11 cellular contexts compared by ENCODE assay signal in the genomic region with DNA sequence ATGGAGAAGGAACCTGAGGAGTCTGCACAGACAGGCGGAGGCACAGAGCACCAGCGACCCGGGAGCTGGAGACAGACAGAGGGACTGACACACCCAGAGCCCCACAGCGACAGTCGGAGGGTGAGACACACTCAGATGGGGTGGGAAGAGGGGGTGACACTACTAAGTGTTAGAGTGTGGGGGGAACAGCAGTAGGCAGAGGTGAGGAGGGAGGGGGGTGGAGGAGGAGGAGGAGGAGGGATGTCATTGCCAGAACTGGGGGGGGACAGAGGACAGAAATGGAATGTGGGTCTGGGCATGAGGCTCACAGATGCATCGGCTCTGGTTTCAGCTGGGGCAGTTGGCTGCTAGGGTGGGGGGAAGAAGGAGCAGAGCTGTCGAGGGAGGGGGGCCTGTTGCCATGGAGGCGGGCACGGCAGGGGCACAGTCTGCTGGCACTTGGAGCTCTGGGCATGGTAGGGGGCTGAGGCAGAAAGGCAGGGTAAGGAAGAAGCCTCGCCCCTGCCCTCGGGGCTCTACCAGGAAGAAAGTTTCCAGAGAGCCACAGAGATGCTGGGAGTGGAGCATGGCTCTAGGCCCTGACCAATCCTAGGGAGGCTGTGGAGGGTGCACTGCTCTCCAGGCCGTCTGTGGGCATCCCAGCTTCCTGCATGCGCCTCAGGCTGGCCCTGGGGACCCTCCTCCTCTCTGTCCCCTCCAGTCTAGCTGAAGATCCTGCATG. TPM values are rescaled to one million over a fixed set of nuclear protein-coding genes. Genes with fewer than 3 reads are reported as not detected.
DNase-seq lines count a peak whose midpoint lies in the region; ATAC-seq, FAIRE-seq and TF ChIP-seq lines count a peak whose summit lies in the region.
"Had no signal": no experiment of that assay in that cellular context is flagged by ENCODE, and none has a peak within 500 bp of the region (broad histone marks: within the 10 kb centered on the region; RNA-seq: fewer than 3 reads in every experiment).

No MANE protein-coding gene starts in this region.

- no peak for FAIRE-seq in K562 (lab: Jason Lieb, UNC)

- H3K9me1 ChIP-seq in K562 (ENCODE audit: control insufficient read depth, insufficient read depth, low read length), result peaks cover 11% of the 10 kb centered on the region

- no peak overlapping the region for H4K5ac ChIP-seq in mesendoderm (ENCODE audit: low read length)

- H3K4me3 ChIP-seq in K562, result no peak overlapping the region
- no peak overlapping the region for H3K4me3 ChIP-seq in mesendoderm (ENCODE audit: low read length)
- no peak overlapping the region for H3K4me3 ChIP-seq in testis

- H3K36me3 ChIP-seq in K562 (ENCODE audit: control insufficient read depth, insufficient read depth, low read length), result peaks cover 13% of the 10 kb centered on the region; the same call in 2 of the 3 replicates
- no peaks in the 10 kb centered on the region for H3K36me3 ChIP-seq in mesendoderm (ENCODE audit: control insufficient read depth, insufficient read depth, low read length)
- no peaks in the 10 kb centered on the region for H3K36me3 ChIP-seq in testis (ENCODE audit: low read depth, missing control alignments)

- H4K8ac ChIP-seq in mesendoderm (ENCODE audit: low read depth, low read length), result no peak overlapping the region

- no peak overlapping the region for H3K4me2 ChIP-seq in K562 (ENCODE audit: insufficient read depth, low read length)
- H3K4me2 ChIP-seq in mesendoderm (ENCODE audit: low read length), result no peak overlapping the region

- TF ChIP-seq RAD21 in K562 (CRISPR knock-in tag; conservative IDR thresholded peaks at IDR 0.05 in 1 of 2, IDR thresholded peaks at IDR 0.05 in 1 of 2), result no peak

- peaks cover 71 to 98% of the 10 kb centered on the region in 2 experiments for H3K4me1 ChIP-seq in K562 (replicated peaks in 1 of 2; ENCODE audit: control insufficient read depth in 2 of 2, insufficient read depth in 2 of 2, low read length in 2 of 2)
- H3K4me1 ChIP-seq in mesendoderm (ENCODE audit: control insufficient read depth, low read depth, low read length), result peaks cover 46% of the 10 kb centered on the region
- peaks cover 97% of the 10 kb centered on the region for H3K4me1 ChIP-seq in testis

- H3K27me3 Mint-ChIP-seq in IgD-negative memory B cell, result no peaks in the 10 kb centered on the region

- TF ChIP-seq POLR2A in K562 (conservative IDR thresholded peaks at IDR 0.05), result no peak
- TF ChIP-seq POLR2A in testis (IDR thresholded peaks at IDR 0.05), result no peak

- TF ChIP-seq EP300 in K562 (IDR thresholded peaks at IDR 0.05; ENCODE audit: low read length), result no peak

- intact Hi-C loops in K562 (cut with micrococcal nuclease) (no loop called here), testis (cut with DNase I; ENCODE audit: low total_unique reads) (no loop called here)

- H3K27ac ChIP-seq in K562 (ENCODE audit: extremely low read depth, low read depth, low read length) (no peak overlapping the region), mesendoderm (ENCODE audit: low read depth, low read length) (peak overlapping the region; percentile 10), testis (peak overlapping the region; percentile 71 to 92)

- no peak overlapping the region for H3K4ac ChIP-seq in mesendoderm (ENCODE audit: low read depth, low read length)

- POLR2A ChIA-PET in K562 (lab: Yijun Ruan, JAX), result interaction anchor here (0.6 to 4.8 kb wide), 6 partner anchors 9 to 421 kb away, joined by 3 to 29 read pairs (median 3); no protein-coding TSS in a partner anchor

- H3K36me3 Mint-ChIP-seq in IgD-negative memory B cell, result no peaks in the 10 kb centered on the region
- H3K36me3 Mint-ChIP-seq: immature natural killer cell had no signal

- CTCF ChIA-PET in K562 (lab: Yijun Ruan, JAX; ENCODE audit: low intra/inter-chr PET ratio), result no interaction called here

- no TSS peak for BruUV-seq in K562 (replicated peaks; lab: Mats Ljungman, UMichigan)

- H2AK5ac ChIP-seq in mesendoderm (ENCODE audit: low read length), result no peak overlapping the region

- H3K9me3 ChIP-seq in K562 (replicated peaks; ENCODE audit: control insufficient read depth, insufficient read depth, low read depth, low read length), result no peaks in the 10 kb centered on the region
- H3K9me3 ChIP-seq in testis, result no peaks in the 10 kb centered on the region

- H2BK120ac ChIP-seq in mesendoderm (ENCODE audit: low read depth, low read length), result no peak overlapping the region

- H3K23ac ChIP-seq in mesendoderm (ENCODE audit: low read length), result no peak overlapping the region

- no peak overlapping the region for H2AFZ ChIP-seq in K562 (ENCODE audit: low read depth, low read length)

- ATAC-seq in K562, result no peak
- ATAC-seq in HG02973 (IDR thresholded peaks at IDR 0.05; ENCODE audit: unreplicated experiment), result no peak
- ATAC-seq in HG02938 (IDR thresholded peaks at IDR 0.05; ENCODE audit: unreplicated experiment), result no peak

- peaks cover 0 to 28% (median 14%) of the 10 kb centered on the region in 3 donors for H3K4me1 Mint-ChIP-seq in IgD-negative memory B cell

- H3K79me2 ChIP-seq in K562 (ENCODE audit: control insufficient read depth, insufficient read depth, low read length), result peaks cover 76% of the 10 kb centered on the region
- peaks cover 15% of the 10 kb centered on the region for H3K79me2 ChIP-seq in mesendoderm (ENCODE audit: control insufficient read depth, insufficient read depth, low read length)

- no peak overlapping the region for H3K18ac ChIP-seq in mesendoderm (ENCODE audit: low read length)

- WGBS in K562 (ENCODE audit: insufficient coverage, low coverage, missing lambda C conversion rate), result 66% methylated on average over 11 of the region's 13 CpGs
- WGBS in mesendoderm (ENCODE audit: extremely low coverage, insufficient coverage, low lambda C conversion rate), result no CpG with 5 or more reads among the region's 13 CpGs
- 43 to 56% methylated on average over 12 to 13 of the region's 13 CpGs for WGBS in testis, 2 donors

- TF ChIP-seq CTCF in K562 (IDR thresholded peaks at IDR 0.05 in 2 of 3, conservative IDR thresholded peaks at IDR 0.05 in 1 of 3; ENCODE audit: insufficient read depth in 2 of 3, low read depth in 1 of 3, low read length in 3 of 3), result no peak
- no peak for TF ChIP-seq CTCF in testis (IDR thresholded peaks at IDR 0.05)

- no peak for DNase-seq in K562 (ENCODE audit: extremely low read depth in 1 of 4, low spot score in 3 of 4)
- no peak for DNase-seq in mesendoderm
- DNase-seq in testis, result no peak
- DNase-seq in SIG-M5 (lab: John Stamatoyannopoulos, UW), result no peak
- DNase-seq: activated CD4-positive, alpha-beta memory T cell treated with anti-CD3 and anti-CD28 coated beads, Interleukin-2, amount 10 ng/mL, durations not matched to agents 7 days and 5 days; DMS53; immature natural killer cell; NCI-H446 had no signal

- H2BK5ac ChIP-seq in mesendoderm (ENCODE audit: low read length), result no peak overlapping the region

- H3K56ac ChIP-seq in mesendoderm (ENCODE audit: low read length), result peak overlapping the region; percentile 2

- H3K4me3 Mint-ChIP-seq in IgD-negative memory B cell, result peak overlapping the region in 1 of 4 donors; percentile 45
- H3K4me3 Mint-ChIP-seq: activated CD4-positive, alpha-beta memory T cell treated with anti-CD3 and anti-CD28 coated beads, Interleukin-2, amount 10 ng/mL, durations not matched to agents 7 days and 5 days had no signal

- H4K20me1 ChIP-seq in K562 (replicated peaks; ENCODE audit: control insufficient read depth, insufficient read depth, low read length), result peaks cover 26% of the 10 kb centered on the region

- peak overlapping the region in 2 of 3 donors; percentile 6 to 72 for H3K27ac Mint-ChIP-seq in IgD-negative memory B cell
- H3K27ac Mint-ChIP-seq: activated CD4-positive, alpha-beta memory T cell treated with anti-CD3 and anti-CD28 coated beads, Interleukin-2, amount 10 ng/mL, durations not matched to agents 7 days and 5 days had no signal

- H3K79me1 ChIP-seq in mesendoderm (ENCODE audit: low read length), result peaks cover 29% of the 10 kb centered on the region

- H3K9ac ChIP-seq in K562 (ENCODE audit: insufficient read depth in 1 of 2, low read depth in 2 of 2, low read length in 2 of 2) (peak overlapping the region in 1 of 2 experiments; percentile 90; a peak in 2 of 4 replicates), mesendoderm (ENCODE audit: low read length) (no peak overlapping the region)

- H3K9me3 Mint-ChIP-seq in IgD-negative memory B cell, result no peaks in the 10 kb centered on the region
- H3K9me3 Mint-ChIP-seq: activated CD4-positive, alpha-beta memory T cell treated with anti-CD3 and anti-CD28 coated beads, Interleukin-2, amount 10 ng/mL, durations not matched to agents 7 days and 5 days; immature natural killer cell had no signal

- no peak overlapping the region for H2BK15ac ChIP-seq in mesendoderm (replicated peaks; ENCODE audit: low read depth)

- in situ Hi-C loops in K562 (cut with MboI), result no loop called here

- no peaks in the 10 kb centered on the region for H3K27me3 ChIP-seq in K562 (ENCODE audit: control insufficient read depth in 2 of 2, insufficient read depth in 2 of 2, low read length in 2 of 2)
- H3K27me3 ChIP-seq in mesendoderm (ENCODE audit: insufficient read depth, low read length, poor library complexity), result no peaks in the 10 kb centered on the region
- H3K27me3 ChIP-seq in testis, result no peaks in the 10 kb centered on the region

RNA-seq across cellular contexts. Expression of gene AHDC1, which starts 37.3 kb away (rescaled TPM):
- polyA plus RNA-seq in IgD-negative memory B cell, result 1.1 TPM
- total RNA-seq in K562 (2011; cell fraction: chromatin; rRNA removed; ENCODE audit: low replicate concordance), result 62.5 and 101 TPM in 2 replicates
- 36.7 and 38.9 TPM in 2 replicates for total RNA-seq in K562 (2011; cell fraction: nucleolus; rRNA removed)
- 49.2 and 72.8 TPM in 2 replicates for total RNA-seq in K562 (2011; cell fraction: nucleoplasm; rRNA removed)
- total RNA-seq in K562 (2014; rRNA removed), result 7.9 and 12.5 TPM in 2 replicates
- total RNA-seq in K562 (2014; rRNA removed; fragmentation: Illumina TruSeq; extraction: Trizol), result 3.6 and 4.6 TPM in 2 replicates
- 4.7 and 4.8 TPM in 2 replicates for total RNA-seq in K562 (2015; rRNA removed; fragmentation: Illumina TruSeq; extraction: Trizol)
- total RNA-seq in K562 (2021), result 36.4 and 37.8 TPM in 2 replicates
- polyA plus RNA-seq in K562 (2011; rRNA removed), result 3.1 and 4.2 TPM in 2 replicates
- 2.3 and 3.9 TPM in 2 replicates for polyA plus RNA-seq in K562 (2011; cell fraction: cytosol; rRNA removed)
- 13.3 and 21.8 TPM in 2 replicates for polyA plus RNA-seq in K562 (2011; cell fraction: nucleus; rRNA removed)
- 13.7 and 18.2 TPM in 2 replicates for polyA plus RNA-seq in K562 (2012)
- 5.4 and 9.5 TPM in 2 replicates for polyA plus RNA-seq in K562 (2014; fragmentation: Illumina TruSeq; extraction: Trizol)
- under 1 TPM; 0.21 to 0.59 TPM for polyA plus RNA-seq in K562 (2014; fragmentation: Nextera tagmentation; extraction: Ambion mirVana)
- 8.5 and 9.0 TPM in 2 replicates for polyA plus RNA-seq in K562 (2014; rRNA removed)
- 3.7 and 9.1 TPM in 2 replicates for polyA minus RNA-seq in K562 (2011; rRNA and poly(A)+ RNA removed)
- 12.2 and 15.2 TPM in 2 replicates for polyA minus RNA-seq in K562 (2011; cell fraction: cytosol; rRNA and poly(A)+ RNA removed)
- 10.6 and 11.6 TPM in 2 replicates for polyA minus RNA-seq in K562 (2011; cell fraction: nucleus; rRNA and poly(A)+ RNA removed)
- 8.1 TPM for polyA plus RNA-seq in mesendoderm (2013, experiment 1 of 2)
- polyA plus RNA-seq in mesendoderm (2013, experiment 2 of 2), result 8.0 TPM
- total RNA-seq in testis, result 10 to 100 TPM; 73.7 to 86.8 TPM
- 32.5 TPM for polyA plus RNA-seq in testis (ENCODE audit: insufficient read depth, low read depth, low replicate concordance)
